12 cellular contexts compared by ENCODE assay signal in genomic region chr15:89406218-89406716, GRCh38.
A peak's percentile ranks its signal among the peaks of the same experiment; 100 is the strongest.
DNase-seq lines count a peak whose midpoint lies in the region; ATAC-seq, FAIRE-seq and TF ChIP-seq lines count a peak whose summit lies in the region.
"Had no signal": no experiment of that assay in that cellular context is flagged by ENCODE, and none has a peak within 500 bp of the region (broad histone marks: within the 10 kb centered on the region; RNA-seq: fewer than 3 reads in every experiment).

No MANE protein-coding gene starts in this region.

- H3K4me3 ChIP-seq in adipocyte (ENCODE audit: low read length) (peak overlapping the region; percentile 17), hepatocyte (no peak overlapping the region)

- H3K36me3 ChIP-seq in adipocyte (ENCODE audit: control insufficient read depth, insufficient read depth, low read length, severe bottlenecking) (no peaks in the 10 kb centered on the region), hepatocyte (replicated peaks; ENCODE audit: insufficient read depth, low read depth) (no peaks in the 10 kb centered on the region)
- H3K36me3 ChIP-seq: BE2C had no signal

- H3K27me3 Mint-ChIP-seq in activated naive CD4-positive, alpha-beta T cell treated with anti-CD3 and anti-CD28 coated beads, Interleukin-2, amount 10 ng/mL, durations not matched to agents 7 days and 5 days: peaks cover 100% of the 10 kb centered on the region
- peaks cover 87 to 97% of the 10 kb centered on the region in 2 donors for H3K27me3 Mint-ChIP-seq in stimulated activated naive B cell treated with anti-CD40 and anti-IgM and Interleukin-4, amounts not matched to agents 10 μg/mL and 1 μg/mL and 100 μg/mL, for 72 hours
- peaks cover 51% of the 10 kb centered on the region for H3K27me3 Mint-ChIP-seq in glutamatergic neuron (ENCODE audit: unreplicated experiment)
- peaks cover 95% of the 10 kb centered on the region for H3K27me3 Mint-ChIP-seq in activated T-cell treated with anti-CD3 and anti-CD28 coated beads, Interleukin-2, amount 50 U/mL, for 4 hours (ENCODE audit: low read depth)

- peaks cover 54% of the 10 kb centered on the region for H3K4me1 Mint-ChIP-seq in activated naive CD4-positive, alpha-beta T cell treated with anti-CD3 and anti-CD28 coated beads, Interleukin-2, amount 10 ng/mL, durations not matched to agents 7 days and 5 days
- H3K4me1 Mint-ChIP-seq in stimulated activated naive B cell treated with anti-CD40 and anti-IgM and Interleukin-4, amounts not matched to agents 10 μg/mL and 1 μg/mL and 100 μg/mL, for 72 hours: peaks cover 43 to 62% of the 10 kb centered on the region in 2 donors
- peaks cover 19% of the 10 kb centered on the region for H3K4me1 Mint-ChIP-seq in glutamatergic neuron (ENCODE audit: low read depth, unreplicated experiment)
- H3K4me1 Mint-ChIP-seq in activated T-cell treated with anti-CD3 and anti-CD28 coated beads, Interleukin-2, amount 50 U/mL, for 4 hours (ENCODE audit: low read depth): peaks cover 38% of the 10 kb centered on the region

- peak overlapping the region; percentile 18 for H3K4me3 Mint-ChIP-seq in activated naive CD4-positive, alpha-beta T cell treated with anti-CD3 and anti-CD28 coated beads, Interleukin-2, amount 10 ng/mL, durations not matched to agents 7 days and 5 days
- peak overlapping the region; percentile 65 to 79 for H3K4me3 Mint-ChIP-seq in stimulated activated naive B cell treated with anti-CD40 and anti-IgM and Interleukin-4, amounts not matched to agents 10 μg/mL and 1 μg/mL and 100 μg/mL, for 72 hours
- H3K4me3 Mint-ChIP-seq in glutamatergic neuron (ENCODE audit: unreplicated experiment): no peak overlapping the region
- no peak overlapping the region for H3K4me3 Mint-ChIP-seq in activated T-cell treated with anti-CD3 and anti-CD28 coated beads, Interleukin-2, amount 50 U/mL, for 4 hours

- no peaks in the 10 kb centered on the region for H3K9me3 Mint-ChIP-seq in activated naive CD4-positive, alpha-beta T cell treated with anti-CD3 and anti-CD28 coated beads, Interleukin-2, amount 10 ng/mL, durations not matched to agents 7 days and 5 days
- H3K9me3 Mint-ChIP-seq in activated naive CD4-positive, alpha-beta T cell treated with anti-CD3 and anti-CD28 coated beads, Interleukin-2, amount 50 U/mL, for 72 hours: no peaks in the 10 kb centered on the region
- no peaks in the 10 kb centered on the region for H3K9me3 Mint-ChIP-seq in stimulated activated naive B cell treated with anti-CD40 and anti-IgM and Interleukin-4, amounts not matched to agents 10 μg/mL and 1 μg/mL and 100 μg/mL, for 72 hours
- peaks cover 3% of the 10 kb centered on the region for H3K9me3 Mint-ChIP-seq in glutamatergic neuron (ENCODE audit: unreplicated experiment)
- no peaks in the 10 kb centered on the region for H3K9me3 Mint-ChIP-seq in activated T-cell treated with anti-CD3 and anti-CD28 coated beads, Interleukin-2, amount 50 U/mL, for 4 hours

- FAIRE-seq in GM12891 (lab: Jason Lieb, UNC): no peak

- no peak overlapping the region for H2AFZ ChIP-seq in hepatocyte

- DNase-seq in activated naive CD4-positive, alpha-beta T cell treated with anti-CD3 and anti-CD28 coated beads, Interleukin-2, amount 10 ng/mL, durations not matched to agents 7 days and 5 days: no peak
- no peak for DNase-seq in activated naive CD4-positive, alpha-beta T cell treated with anti-CD3 and anti-CD28 coated beads, Interleukin-2, amount 50 U/mL, for 72 hours (ENCODE audit: low spot score in 2 of 2)
- DNase-seq in adipocyte (ENCODE audit: low read depth): peak; percentile 12
- DNase-seq in hepatocyte (ENCODE audit: low spot score): no peak
- no peak for DNase-seq in stimulated activated naive B cell treated with anti-CD40 and anti-IgM and Interleukin-4, amounts not matched to agents 10 μg/mL and 1 μg/mL and 100 μg/mL, for 72 hours
- no peak for DNase-seq in glutamatergic neuron
- no peak for DNase-seq in GM12891 (ENCODE audit: insufficient read length, low spot score)
- DNase-seq in activated T-cell treated with anti-CD3 and anti-CD28 coated beads, Interleukin-2, amount 50 U/mL, for 4 hours: no peak
- DNase-seq: BE2C, NCI-H524 treated with DMSO at 0.1 percent for 48 hours, occipital lobe, RPMI8226 had no signal

- no peak overlapping the region for H3K9ac ChIP-seq in adipocyte (ENCODE audit: low read length)

- TF ChIP-seq CTCF in hepatocyte (IDR thresholded peaks at IDR 0.05; ENCODE audit: poor library complexity) (no peak), glutamatergic neuron (IDR thresholded peaks at IDR 0.05; ENCODE audit: partially characterized antibody, unreplicated experiment) (no peak)

- no peaks in the 10 kb centered on the region for H3K79me2 ChIP-seq in hepatocyte

- H3K9me3 ChIP-seq in adipocyte (ENCODE audit: control insufficient read depth, low read length): no peaks in the 10 kb centered on the region
- no peaks in the 10 kb centered on the region for H3K9me3 ChIP-seq in hepatocyte (ENCODE audit: low read depth)
- H3K9me3 ChIP-seq: BE2C had no signal

- no peak for TF ChIP-seq POLR2A in GM12891 (IDR thresholded peaks at IDR 0.05; ENCODE audit: low read depth, low read length)

- peaks cover 2% of the 10 kb centered on the region for H3K36me3 Mint-ChIP-seq in activated naive CD4-positive, alpha-beta T cell treated with anti-CD3 and anti-CD28 coated beads, Interleukin-2, amount 10 ng/mL, durations not matched to agents 7 days and 5 days
- H3K36me3 Mint-ChIP-seq in activated naive CD4-positive, alpha-beta T cell treated with anti-CD3 and anti-CD28 coated beads, Interleukin-2, amount 50 U/mL, for 72 hours: peaks cover 6 to 11% of the 10 kb centered on the region in 2 donors
- H3K36me3 Mint-ChIP-seq in stimulated activated naive B cell treated with anti-CD40 and anti-IgM and Interleukin-4, amounts not matched to agents 10 μg/mL and 1 μg/mL and 100 μg/mL, for 72 hours: no peaks in the 10 kb centered on the region
- no peaks in the 10 kb centered on the region for H3K36me3 Mint-ChIP-seq in glutamatergic neuron (ENCODE audit: unreplicated experiment)
- H3K36me3 Mint-ChIP-seq in activated T-cell treated with anti-CD3 and anti-CD28 coated beads, Interleukin-2, amount 50 U/mL, for 4 hours (ENCODE audit: insufficient read depth): no peaks in the 10 kb centered on the region

- H3K4me1 ChIP-seq in adipocyte (ENCODE audit: control insufficient read depth, insufficient read depth, low read length) (peaks cover 21% of the 10 kb centered on the region), hepatocyte (ENCODE audit: insufficient read depth) (peaks cover 7% of the 10 kb centered on the region)
- H3K4me1 ChIP-seq: BE2C had no signal

- H3K4me2 ChIP-seq in hepatocyte: peak overlapping the region; percentile 55

- H4K20me1 ChIP-seq in hepatocyte (ENCODE audit: insufficient read depth, poor library complexity, severe bottlenecking): no peaks in the 10 kb centered on the region

- no peaks in the 10 kb centered on the region for H3K9me2 ChIP-seq in hepatocyte (replicated peaks; ENCODE audit: insufficient read depth)

- no peak overlapping the region for H3K27ac ChIP-seq in hepatocyte

- no peak for ATAC-seq in activated naive CD4-positive, alpha-beta T cell treated with anti-CD3 and anti-CD28 coated beads, Interleukin-2, amount 50 U/mL, for 72 hours
- ATAC-seq in stimulated activated naive B cell treated with anti-CD40 and anti-IgM and Interleukin-4, amounts not matched to agents 10 μg/mL and 1 μg/mL and 100 μg/mL, for 72 hours (replicated peaks): no peak
- no peak for ATAC-seq in activated T-cell treated with anti-CD3 and anti-CD28 coated beads, Interleukin-2, amount 50 U/mL, for 4 hours

- H3K27ac Mint-ChIP-seq in activated naive CD4-positive, alpha-beta T cell treated with anti-CD3 and anti-CD28 coated beads, Interleukin-2, amount 10 ng/mL, durations not matched to agents 7 days and 5 days: no peak overlapping the region
- H3K27ac Mint-ChIP-seq in activated naive CD4-positive, alpha-beta T cell treated with anti-CD3 and anti-CD28 coated beads, Interleukin-2, amount 50 U/mL, for 72 hours: no peak overlapping the region
- peak overlapping the region; percentile 56 for H3K27ac Mint-ChIP-seq in stimulated activated naive B cell treated with anti-CD40 and anti-IgM and Interleukin-4, amounts not matched to agents 10 μg/mL and 1 μg/mL and 100 μg/mL, for 72 hours
- H3K27ac Mint-ChIP-seq in glutamatergic neuron (ENCODE audit: unreplicated experiment): no peak overlapping the region

- 11% methylated on average over 39 of the region's 39 CpGs for WGBS in hepatocyte (ENCODE audit: low lambda C conversion rate, missing lambda C conversion rate)

- peaks cover 98% of the 10 kb centered on the region for H3K27me3 ChIP-seq in adipocyte (replicated peaks; ENCODE audit: control insufficient read depth, insufficient read depth, low read length)
- H3K27me3 ChIP-seq in hepatocyte: peaks cover 99% of the 10 kb centered on the region
- H3K27me3 ChIP-seq: BE2C had no signal

- CTCF ChIA-PET in activated naive CD4-positive, alpha-beta T cell treated with anti-CD3 and anti-CD28 coated beads, Interleukin-2, amount 10 ng/mL, durations not matched to agents 7 days and 5 days (lab: Charles Lee): no interaction called here

TF ChIP-seq in GM12891, 5 proteins besides CTCF, POLR2A, EP300 and RAD21:
- TF ChIP-seq SPI1 (IDR thresholded peaks at IDR 0.05; ENCODE audit: low read depth, low read length) (no peak), TAF1 (IDR thresholded peaks at IDR 0.05; ENCODE audit: low read depth, low read length) (no peak), POLR2AphosphoS5 (IDR thresholded peaks at IDR 0.05; ENCODE audit: low read depth, low read length) (no peak), POU2F2 (IDR thresholded peaks at IDR 0.05; ENCODE audit: low read depth, low read length) (no peak), PAX5 (IDR thresholded peaks at IDR 0.05; ENCODE audit: insufficient read depth, low read length, severe bottlenecking) (no peak)

Comparison
In these comparisons a context has a peak if more than half of its experiments do, and no peak if none do; other contexts are left out.
1. H3K4me3 Mint-ChIP-seq: peak in activated naive CD4-positive, alpha-beta T cell treated with anti-CD3 and anti-CD28 coated beads, Interleukin-2, amount 10 ng/mL, durations not matched to agents 7 days and 5 days (single experiment) and stimulated activated naive B cell treated with anti-CD40 and anti-IgM and Interleukin-4, amounts not matched to agents 10 μg/mL and 1 μg/mL and 100 μg/mL, for 72 hours (2 of 2); none in glutamatergic neuron (single experiment) and activated T-cell treated with anti-CD3 and anti-CD28 coated beads, Interleukin-2, amount 50 U/mL, for 4 hours (single experiment).